In the genomic region with DNA sequence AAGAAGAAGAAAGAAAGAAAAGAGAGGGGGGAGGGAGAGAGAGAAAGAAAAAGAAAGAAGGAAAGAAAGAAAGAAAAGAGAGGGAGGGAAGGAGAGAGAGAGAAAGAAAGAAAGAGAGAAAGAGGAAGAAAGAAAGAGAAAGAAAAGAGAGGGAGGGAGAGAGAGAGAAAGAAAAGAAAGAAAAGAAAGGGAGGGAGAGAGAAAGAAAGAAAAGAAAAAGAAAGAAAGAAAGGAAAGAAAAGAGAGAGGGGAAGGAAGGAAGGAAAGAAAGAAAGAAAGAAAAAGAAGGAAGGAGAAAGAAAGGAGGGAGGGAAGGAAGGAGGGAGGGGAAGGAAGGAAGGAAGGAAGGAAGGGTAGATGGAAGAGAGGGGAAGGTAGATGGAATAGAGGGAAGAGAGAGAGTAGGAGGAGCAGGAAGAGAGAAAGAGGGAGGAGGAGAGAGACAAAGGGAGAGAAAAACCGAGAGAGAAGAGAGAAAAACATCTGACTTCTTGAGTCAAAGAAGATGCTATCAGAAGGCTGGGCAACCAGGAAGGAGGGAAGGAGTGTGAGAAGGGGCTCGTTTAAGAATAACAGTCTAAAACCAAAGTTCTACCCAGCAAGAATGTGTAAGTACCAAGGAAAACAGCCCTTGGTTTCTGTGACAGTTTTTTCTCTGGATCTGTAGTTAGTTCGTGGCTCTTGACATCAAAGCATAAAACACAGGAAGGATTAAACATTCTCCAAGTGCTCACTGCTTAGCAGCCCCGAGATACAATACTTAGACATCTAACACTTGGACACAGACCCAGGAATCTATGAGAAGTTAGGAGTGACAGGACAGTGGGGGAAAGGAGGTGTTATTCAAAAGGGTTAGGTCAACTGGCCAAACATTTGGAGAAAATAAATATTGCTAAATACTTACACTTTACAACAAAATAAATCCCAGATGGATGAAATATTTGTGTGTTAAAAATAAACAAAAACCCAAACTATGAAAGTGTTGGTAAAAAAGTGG, we compare ENCODE assay signal across 1 cellular context.
TF ChIP-seq lines count a peak whose summit lies in the region.

No MANE protein-coding gene starts in this region.

TF ChIP-seq in IMR-90, 13 proteins besides CTCF, POLR2A, EP300 and RAD21:
- TF ChIP-seq, protein P1, sequence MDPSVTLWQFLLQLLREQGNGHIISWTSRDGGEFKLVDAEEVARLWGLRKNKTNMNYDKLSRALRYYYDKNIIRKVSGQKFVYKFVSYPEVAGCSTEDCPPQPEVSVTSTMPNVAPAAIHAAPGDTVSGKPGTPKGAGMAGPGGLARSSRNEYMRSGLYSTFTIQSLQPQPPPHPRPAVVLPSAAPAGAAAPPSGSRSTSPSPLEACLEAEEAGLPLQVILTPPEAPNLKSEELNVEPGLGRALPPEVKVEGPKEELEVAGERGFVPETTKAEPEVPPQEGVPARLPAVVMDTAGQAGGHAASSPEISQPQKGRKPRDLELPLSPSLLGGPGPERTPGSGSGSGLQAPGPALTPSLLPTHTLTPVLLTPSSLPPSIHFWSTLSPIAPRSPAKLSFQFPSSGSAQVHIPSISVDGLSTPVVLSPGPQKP (IDR thresholded peaks at IDR 0.05; ENCODE audit: borderline replicate concordance, low read depth, low read length), result no peak
- TF ChIP-seq NFE2L2 (IDR thresholded peaks at IDR 0.05; ENCODE audit: low read depth, low read length), result no peak
- no peak for TF ChIP-seq BHLHE40 (IDR thresholded peaks at IDR 0.05; ENCODE audit: low read depth, low read length)
- TF ChIP-seq CEBPB (IDR thresholded peaks at IDR 0.05; ENCODE audit: low read depth, low read length), result no peak
- no peak for TF ChIP-seq MXI1 (IDR thresholded peaks at IDR 0.05; ENCODE audit: borderline replicate concordance, low read depth, low read length)
- no peak for TF ChIP-seq MAZ (IDR thresholded peaks at IDR 0.05; ENCODE audit: borderline replicate concordance, low read depth, low read length)
- TF ChIP-seq CHD1 (IDR thresholded peaks at IDR 0.05; ENCODE audit: low read depth, low read length), result no peak
- no peak for TF ChIP-seq RCOR1 (IDR thresholded peaks at IDR 0.05; ENCODE audit: insufficient replicate concordance, low read length)
- TF ChIP-seq FOS (IDR thresholded peaks at IDR 0.05; ENCODE audit: low read depth, low read length), result no peak
- TF ChIP-seq RFX5 (IDR thresholded peaks at IDR 0.05; ENCODE audit: low read depth, low read length), result no peak
- TF ChIP-seq MAFK (IDR thresholded peaks at IDR 0.05; ENCODE audit: low read depth, low read length), result no peak
- no peak for TF ChIP-seq SMC3 (IDR thresholded peaks at IDR 0.05; ENCODE audit: low read depth, low read length)
- TF ChIP-seq, protein P2, sequence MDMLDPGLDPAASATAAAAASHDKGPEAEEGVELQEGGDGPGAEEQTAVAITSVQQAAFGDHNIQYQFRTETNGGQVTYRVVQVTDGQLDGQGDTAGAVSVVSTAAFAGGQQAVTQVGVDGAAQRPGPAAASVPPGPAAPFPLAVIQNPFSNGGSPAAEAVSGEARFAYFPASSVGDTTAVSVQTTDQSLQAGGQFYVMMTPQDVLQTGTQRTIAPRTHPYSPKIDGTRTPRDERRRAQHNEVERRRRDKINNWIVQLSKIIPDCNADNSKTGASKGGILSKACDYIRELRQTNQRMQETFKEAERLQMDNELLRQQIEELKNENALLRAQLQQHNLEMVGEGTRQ (IDR thresholded peaks at IDR 0.05; ENCODE audit: low read depth, low read length), result no peak
